In the genomic region with DNA sequence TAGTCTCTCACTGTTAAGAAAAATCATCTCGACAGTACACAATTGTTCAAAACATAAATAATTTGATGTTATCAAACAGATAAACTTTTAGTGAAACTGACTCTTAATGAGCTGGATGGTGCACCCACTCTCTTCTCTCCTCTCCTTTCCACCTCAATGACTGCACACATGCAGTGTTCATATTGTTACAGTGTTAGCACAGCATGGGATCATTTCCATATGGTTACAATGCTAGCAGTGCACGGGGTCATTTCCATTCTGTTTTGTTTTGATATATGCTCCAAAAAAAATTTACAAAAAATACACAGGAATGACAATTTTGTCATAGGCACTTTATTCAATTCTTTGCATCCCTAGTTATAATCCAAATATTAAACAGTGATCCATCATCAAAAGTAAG, we compare ENCODE assay signal across 18 cellular contexts. TPM values are rescaled to one million over a fixed set of nuclear protein-coding genes. Genes with fewer than 3 reads are reported as not detected.
A peak's percentile ranks its signal among the peaks of the same experiment; 100 is the strongest.
DNase-seq lines count a peak whose midpoint lies in the region; TF ChIP-seq lines count a peak whose summit lies in the region.
"Had no signal": no experiment of that assay in that cellular context is flagged by ENCODE, and none has a peak within 500 bp of the region (broad histone marks: within the 10 kb centered on the region; RNA-seq: fewer than 3 reads in every experiment).

No MANE protein-coding gene starts in this region.

- TF ChIP-seq CTCF in HFFc6 (IDR thresholded peaks at IDR 0.05) (no peak), neural crest cell (conservative IDR thresholded peaks at IDR 0.05) (no peak), suprapubic skin (IDR thresholded peaks at IDR 0.05) (no peak)

- no peak for TF ChIP-seq POLR2A in suprapubic skin (IDR thresholded peaks at IDR 0.05)

- in situ Hi-C loops in ACHN (cut with HindIII; ENCODE audit: low pct_ligation_motif_present, low pct_unique_long_range_greater_than_20kb, low sequenced_read_pairs), result no loop called here

- WGBS in suprapubic skin, result 91% methylated on average over 2 of the region's 2 CpGs

- peaks cover 61% of the 10 kb centered on the region for H3K27me3 ChIP-seq in suprapubic skin

- H3K9me3 ChIP-seq in suprapubic skin, result no peaks in the 10 kb centered on the region
- H3K9me3 ChIP-seq: upper lobe of left lung had no signal

- peaks cover 53% of the 10 kb centered on the region for H3K4me1 ChIP-seq in suprapubic skin

- DNase-seq in T-helper 2 cell treated with Interferon-gamma antibody and Interleukin-4, amounts not matched to agents 5 μg/mL and 100 μg/mL, for 36 hours (ENCODE audit: low spot score), result no peak
- DNase-seq in T-helper 2 cell (no peak), HFFc6 (no peak), neural crest cell (ENCODE audit: low read depth, low spot score) (no peak), ACHN (no peak), HPDE6-E6E7 (ENCODE audit: extremely low spot score) (no peak), suprapubic skin (ENCODE audit: low spot score in 2 of 2) (no peak)
- DNase-seq in activated T-helper 2 cell treated with anti-CD3 and anti-CD28 coated beads, Interferon-gamma antibody, Interleukin-2, Interleukin-4, amounts not matched to agents 10 μg/mL and 5 μg/mL and 100 μg/mL, durations not matched to agents 14 hours and 24 hours and 36 hours (ENCODE audit: low spot score), result no peak
- DNase-seq: activated CD4-positive, alpha-beta T cell treated with anti-CD3 and anti-CD28 coated beads for 4 hours; CD8-positive, alpha-beta T cell; kidney glomerular epithelial cell; mesendoderm; NCI-H1417 treated with DMSO at 0.1 percent for 48 hours; NCI-H510A treated with DMSO at 0.1 percent for 48 hours; stimulated activated naive CD4-positive, alpha-beta T cell; T1000; upper lobe of left lung had no signal

- H3K27ac ChIP-seq in suprapubic skin, result no peak overlapping the region
- H3K27ac ChIP-seq: hepatocyte, upper lobe of left lung had no signal

- intact Hi-C loops in activated T-helper 2 cell treated with anti-CD3 and anti-CD28 coated beads, Interferon-gamma antibody, Interleukin-2, Interleukin-4, amounts not matched to agents 10 μg/mL and 5 μg/mL and 100 μg/mL, durations not matched to agents 14 hours and 24 hours and 36 hours (cut with micrococcal nuclease), result no loop called here

- no peaks in the 10 kb centered on the region for H3K36me3 ChIP-seq in suprapubic skin
- H3K36me3 ChIP-seq: upper lobe of left lung had no signal

- TF ChIP-seq EP300 in suprapubic skin (IDR thresholded peaks at IDR 0.05), result no peak

- peak overlapping the region; percentile 73 for H3K4me3 Mint-ChIP-seq in T-helper 2 cell treated with Interferon-gamma antibody and Interleukin-4, amounts not matched to agents 5 μg/mL and 100 μg/mL, for 36 hours
- H3K4me3 Mint-ChIP-seq in HFFc6 (peak overlapping the region; percentile 12; the same call in 1 of the 2 replicates), neural crest cell (peak overlapping the region; percentile 75)
- peak overlapping the region; percentile 78 for H3K4me3 Mint-ChIP-seq in activated T-helper 2 cell treated with anti-CD3 and anti-CD28 coated beads, Interferon-gamma antibody, Interleukin-2, Interleukin-4, amounts not matched to agents 10 μg/mL and 5 μg/mL and 100 μg/mL, durations not matched to agents 14 hours and 24 hours and 36 hours (ENCODE audit: low read depth)
- H3K4me3 Mint-ChIP-seq: CD8-positive, alpha-beta T cell had no signal

- peaks cover 13% of the 10 kb centered on the region for H3K36me3 Mint-ChIP-seq in T-helper 2 cell treated with Interferon-gamma antibody and Interleukin-4, amounts not matched to agents 5 μg/mL and 100 μg/mL, for 36 hours (ENCODE audit: low read depth)
- peaks cover 5% of the 10 kb centered on the region; the same call in 1 of the 2 replicates for H3K36me3 Mint-ChIP-seq in HFFc6 (ENCODE audit: low read depth)
- peaks cover 13% of the 10 kb centered on the region for H3K36me3 Mint-ChIP-seq in activated T-helper 2 cell treated with anti-CD3 and anti-CD28 coated beads, Interferon-gamma antibody, Interleukin-2, Interleukin-4, amounts not matched to agents 10 μg/mL and 5 μg/mL and 100 μg/mL, durations not matched to agents 14 hours and 24 hours and 36 hours (ENCODE audit: low read depth)
- H3K36me3 Mint-ChIP-seq in neural crest cell (ENCODE audit: low read depth), result no peaks in the 10 kb centered on the region

- H3K9me3 Mint-ChIP-seq in T-helper 2 cell treated with Interferon-gamma antibody and Interleukin-4, amounts not matched to agents 5 μg/mL and 100 μg/mL, for 36 hours, result no peaks in the 10 kb centered on the region
- H3K9me3 Mint-ChIP-seq in HFFc6 (no peaks in the 10 kb centered on the region; the same call in 1 of the 2 replicates), neural crest cell (no peaks in the 10 kb centered on the region)
- no peaks in the 10 kb centered on the region for H3K9me3 Mint-ChIP-seq in activated T-helper 2 cell treated with anti-CD3 and anti-CD28 coated beads, Interferon-gamma antibody, Interleukin-2, Interleukin-4, amounts not matched to agents 10 μg/mL and 5 μg/mL and 100 μg/mL, durations not matched to agents 14 hours and 24 hours and 36 hours
- H3K9me3 Mint-ChIP-seq: CD8-positive, alpha-beta T cell had no signal

- H3K27ac Mint-ChIP-seq in T-helper 2 cell treated with Interferon-gamma antibody and Interleukin-4, amounts not matched to agents 5 μg/mL and 100 μg/mL, for 36 hours, result peak overlapping the region; percentile 48
- no peak overlapping the region for H3K27ac Mint-ChIP-seq in HFFc6
- H3K27ac Mint-ChIP-seq in activated T-helper 2 cell treated with anti-CD3 and anti-CD28 coated beads, Interferon-gamma antibody, Interleukin-2, Interleukin-4, amounts not matched to agents 10 μg/mL and 5 μg/mL and 100 μg/mL, durations not matched to agents 14 hours and 24 hours and 36 hours, result peak overlapping the region; percentile 58
- H3K27ac Mint-ChIP-seq in neural crest cell (ENCODE audit: unreplicated experiment), result no peak overlapping the region
- H3K27ac Mint-ChIP-seq: CD8-positive, alpha-beta T cell had no signal

- no peak overlapping the region for H3K4me3 ChIP-seq in suprapubic skin
- H3K4me3 ChIP-seq: hepatocyte, upper lobe of left lung had no signal

- peaks cover 2% of the 10 kb centered on the region for H3K27me3 Mint-ChIP-seq in T-helper 2 cell treated with Interferon-gamma antibody and Interleukin-4, amounts not matched to agents 5 μg/mL and 100 μg/mL, for 36 hours (ENCODE audit: low read depth)
- H3K27me3 Mint-ChIP-seq in HFFc6 (ENCODE audit: insufficient read depth) (peaks cover 52% of the 10 kb centered on the region), neural crest cell (ENCODE audit: low read depth) (peaks cover 61% of the 10 kb centered on the region)
- H3K27me3 Mint-ChIP-seq in activated T-helper 2 cell treated with anti-CD3 and anti-CD28 coated beads, Interferon-gamma antibody, Interleukin-2, Interleukin-4, amounts not matched to agents 10 μg/mL and 5 μg/mL and 100 μg/mL, durations not matched to agents 14 hours and 24 hours and 36 hours (ENCODE audit: low read depth), result no peaks in the 10 kb centered on the region

- H3K4me1 Mint-ChIP-seq in T-helper 2 cell treated with Interferon-gamma antibody and Interleukin-4, amounts not matched to agents 5 μg/mL and 100 μg/mL, for 36 hours (ENCODE audit: low read depth), result peaks cover 55% of the 10 kb centered on the region
- H3K4me1 Mint-ChIP-seq in HFFc6 (ENCODE audit: low read depth) (peaks cover 43% of the 10 kb centered on the region), neural crest cell (peaks cover 65% of the 10 kb centered on the region)
- H3K4me1 Mint-ChIP-seq in activated T-helper 2 cell treated with anti-CD3 and anti-CD28 coated beads, Interferon-gamma antibody, Interleukin-2, Interleukin-4, amounts not matched to agents 10 μg/mL and 5 μg/mL and 100 μg/mL, durations not matched to agents 14 hours and 24 hours and 36 hours (ENCODE audit: low read depth), result peaks cover 52% of the 10 kb centered on the region

RNA-seq across cellular contexts. Expression of gene RNF187, which starts 26.4 kb away (rescaled TPM):
- 100 to 1,000 TPM; 110 to 143 (median 130) TPM for total RNA-seq in HFFc6 (2021; fragmentation: NEBNext Ultra II Directional; extraction: Animal tissue kit (Norgen Biotek cat#: 25700))
- total RNA-seq in activated T-helper 2 cell treated with anti-CD3 and anti-CD28 coated beads, Interferon-gamma antibody, Interleukin-2, Interleukin-4, amounts not matched to agents 10 μg/mL and 5 μg/mL and 100 μg/mL, durations not matched to agents 14 hours and 24 hours and 36 hours, result 146 and 154 TPM in 2 replicates
- total RNA-seq in neural crest cell (117 and 129 TPM in 2 replicates), suprapubic skin (10 to 100 TPM; 55.6 to 99.6 (median 57.7) TPM)

RNA-seq across cellular contexts. Expression of gene TRIM17, which starts 44.2 kb away (rescaled TPM):
- under 1 TPM in 3 of 6 experiments, not detected in 3; 0.23 to 0.36 (median 0.30) TPM for total RNA-seq in HFFc6 (2021; fragmentation: NEBNext Ultra II Directional; extraction: Animal tissue kit (Norgen Biotek cat#: 25700))
- total RNA-seq in activated T-helper 2 cell treated with anti-CD3 and anti-CD28 coated beads, Interferon-gamma antibody, Interleukin-2, Interleukin-4, amounts not matched to agents 10 μg/mL and 5 μg/mL and 100 μg/mL, durations not matched to agents 14 hours and 24 hours and 36 hours, result 2.3 and 2.7 TPM in 2 replicates
- 4.7 and 6.3 TPM in 2 replicates for total RNA-seq in neural crest cell
- 1 to 10 TPM; 1.2 to 3.8 (median 2.8) TPM for total RNA-seq in suprapubic skin

RNA-seq across cellular contexts. Expression of gene TRIM11, which starts 54.2 kb away (rescaled TPM):
- total RNA-seq in HFFc6 (2021; fragmentation: NEBNext Ultra II Directional; extraction: Animal tissue kit (Norgen Biotek cat#: 25700)), result 10 to 100 TPM; 19.0 to 26.0 (median 21.8) TPM
- total RNA-seq in activated T-helper 2 cell treated with anti-CD3 and anti-CD28 coated beads, Interferon-gamma antibody, Interleukin-2, Interleukin-4, amounts not matched to agents 10 μg/mL and 5 μg/mL and 100 μg/mL, durations not matched to agents 14 hours and 24 hours and 36 hours, result 58.3 and 60.5 TPM in 2 replicates
- total RNA-seq in neural crest cell (38.4 and 45.3 TPM in 2 replicates), suprapubic skin (10 to 100 TPM; 24.7 to 34.6 (median 32.8) TPM)

Comparison
In these comparisons a context has a peak if more than half of its experiments do, and no peak if none do; other contexts are left out.
1. H3K27ac Mint-ChIP-seq: peak in T-helper 2 cell treated with Interferon-gamma antibody and Interleukin-4, amounts not matched to agents 5 μg/mL and 100 μg/mL, for 36 hours (single experiment) and activated T-helper 2 cell treated with anti-CD3 and anti-CD28 coated beads, Interferon-gamma antibody, Interleukin-2, Interleukin-4, amounts not matched to agents 10 μg/mL and 5 μg/mL and 100 μg/mL, durations not matched to agents 14 hours and 24 hours and 36 hours (single experiment); none in HFFc6 (single experiment) and neural crest cell (single experiment).
2. H3K4me3 Mint-ChIP-seq: peak in every context shown above with its lines; median percentile 78 in activated T-helper 2 cell treated with anti-CD3 and anti-CD28 coated beads, Interferon-gamma antibody, Interleukin-2, Interleukin-4, amounts not matched to agents 10 μg/mL and 5 μg/mL and 100 μg/mL, durations not matched to agents 14 hours and 24 hours and 36 hours; 75 in neural crest cell; 73 in T-helper 2 cell treated with Interferon-gamma antibody and Interleukin-4, amounts not matched to agents 5 μg/mL and 100 μg/mL, for 36 hours; 12 in HFFc6.